In genomic region chr3:156341324-156341723, GRCh38 we compare ENCODE assay signal across 22 cellular contexts.
"Had no signal": no experiment of that assay in that cellular context is flagged by ENCODE, and none has a peak within 500 bp of the region (broad histone marks: within the 10 kb centered on the region; RNA-seq: fewer than 3 reads in every experiment).

No MANE protein-coding gene starts in this region.

- H3K4me3 Mint-ChIP-seq: activated B cell treated with CpG ODN at 0.5 μM for 24 hours; activated CD4-positive, alpha-beta T cell treated with anti-CD3 and anti-CD28 coated beads, Interleukin-2, amount 10 ng/mL, durations not matched to agents 24 days and 14 days; activated CD8-positive, alpha-beta memory T cell treated with anti-CD3 and anti-CD28 coated beads, Interleukin-2, amount 10 ng/mL, durations not matched to agents 7 days and 5 days; activated naive CD4-positive, alpha-beta T cell treated with anti-CD3 and anti-CD28 coated beads for 36 hours; activated naive CD8-positive, alpha-beta T cell; activated T-cell treated with anti-CD3 and anti-CD28 coated beads, Interleukin-2, amount 50 U/mL, for 24 hours; activated T-helper 1 cell treated with anti-CD3 and anti-CD28 coated beads, Interleukin-12 subunit alpha, Interleukin-12 subunit beta, Interleukin-2, Interleukin-4 antibody, amounts not matched to agents 30 ng/mL and 10 ng/mL and 1 ng/mL, durations not matched to agents 14 hours and 24 hours and 36 hours; brain; T-helper 17 cell had no signal

- H3K27ac Mint-ChIP-seq: activated B cell treated with CpG ODN at 0.5 μM for 24 hours; activated CD4-positive, alpha-beta T cell treated with anti-CD3 and anti-CD28 coated beads, Interleukin-2, amount 10 ng/mL, durations not matched to agents 24 days and 14 days; activated CD8-positive, alpha-beta memory T cell treated with anti-CD3 and anti-CD28 coated beads, Interleukin-2, amount 10 ng/mL, durations not matched to agents 7 days and 5 days; activated naive CD4-positive, alpha-beta T cell treated with anti-CD3 and anti-CD28 coated beads for 36 hours; activated naive CD8-positive, alpha-beta T cell; activated T-cell treated with anti-CD3 and anti-CD28 coated beads, Interleukin-2, amount 50 U/mL, for 24 hours; activated T-helper 1 cell treated with anti-CD3 and anti-CD28 coated beads, Interleukin-12 subunit alpha, Interleukin-12 subunit beta, Interleukin-2, Interleukin-4 antibody, amounts not matched to agents 30 ng/mL and 10 ng/mL and 1 ng/mL, durations not matched to agents 14 hours and 24 hours and 36 hours; T-helper 17 cell had no signal

- H3K4me1 Mint-ChIP-seq: activated CD8-positive, alpha-beta memory T cell treated with anti-CD3 and anti-CD28 coated beads, Interleukin-2, amount 10 ng/mL, durations not matched to agents 7 days and 5 days; T-helper 17 cell had no signal

- H3K9me3 Mint-ChIP-seq: activated B cell treated with CpG ODN at 0.5 μM for 24 hours; activated CD4-positive, alpha-beta T cell treated with anti-CD3 and anti-CD28 coated beads, Interleukin-2, amount 10 ng/mL, durations not matched to agents 24 days and 14 days; activated naive CD4-positive, alpha-beta T cell treated with anti-CD3 and anti-CD28 coated beads for 36 hours; activated T-cell treated with anti-CD3 and anti-CD28 coated beads, Interleukin-2, amount 50 U/mL, for 24 hours; activated T-helper 1 cell treated with anti-CD3 and anti-CD28 coated beads, Interleukin-12 subunit alpha, Interleukin-12 subunit beta, Interleukin-2, Interleukin-4 antibody, amounts not matched to agents 30 ng/mL and 10 ng/mL and 1 ng/mL, durations not matched to agents 14 hours and 24 hours and 36 hours; brain had no signal

- ATAC-seq: activated CD8-positive, alpha-beta memory T cell treated with anti-CD3 and anti-CD28 coated beads, Interleukin-2, amount 10 ng/mL, durations not matched to agents 7 days and 5 days; T-helper 17 cell had no signal

- DNase-seq: activated B cell treated with CpG ODN at 0.5 μM for 24 hours; activated CD4-positive, alpha-beta T cell treated with anti-CD3 and anti-CD28 coated beads for 1 hour; activated CD4-positive, alpha-beta T cell treated with anti-CD3 and anti-CD28 coated beads, Interleukin-2, amount 10 ng/mL, durations not matched to agents 24 days and 14 days; activated CD4-positive, alpha-beta T cell treated with anti-CD3 and anti-CD28 coated beads, Interleukin-2, amount 50 U/mL, for 48 hours; activated CD8-positive, alpha-beta memory T cell treated with anti-CD3 and anti-CD28 coated beads, Interleukin-2, amount 10 ng/mL, durations not matched to agents 7 days and 5 days; activated effector memory CD4-positive, alpha-beta T cell treated with Interleukin-2 at 50 U/mL for 16 hours; activated naive CD4-positive, alpha-beta T cell treated with anti-CD3 and anti-CD28 coated beads for 36 hours; activated T-cell treated with anti-CD3 and anti-CD28 coated beads, Interleukin-2, amount 50 U/mL, for 24 hours; NCI-H1105; NCI-H1436 treated with DMSO at 0.1 percent for 48 hours; NCI-H187 treated with DMSO at 0.1 percent for 48 hours; NCI-H2081 treated with DMSO at 0.1 percent for 48 hours; NCI-H2171; NCI-H2227 treated with DMSO at 0.1 percent for 48 hours; NCI-H526 treated with DMSO at 0.1 percent for 48 hours; NCI-H82; SIG-M5; T-helper 17 cell; T-helper 9 cell had no signal
